8 cellular contexts compared by ENCODE assay signal in genomic region chr11:34585870-34586654, GRCh38. TPM values are rescaled to one million over a fixed set of nuclear protein-coding genes. Genes with fewer than 3 reads are reported as not detected.
DNase-seq lines count a peak whose midpoint lies in the region; ATAC-seq and TF ChIP-seq lines count a peak whose summit lies in the region.

No MANE protein-coding gene starts in this region.

- DNase-seq in NCI-H510A treated with DMSO at 0.1 percent for 48 hours (lab: John Stamatoyannopoulos, UW): peak; percentile 34
- no peak for DNase-seq in NCI-H510A (lab: John Stamatoyannopoulos, UW)
- DNase-seq in HEK293T (ENCODE audit: extremely low spot score): peak; percentile 46
- peak; percentile 28 for DNase-seq in NCI-H1048 (lab: John Stamatoyannopoulos, UW)
- DNase-seq in glutamatergic neuron: no peak
- DNase-seq in sciatic nerve (ENCODE audit: low spot score): no peak
- no peak for DNase-seq in activated CD4-positive, alpha-beta T cell treated with anti-CD3 and anti-CD28 coated beads, Interleukin-2, amount 50 U/mL, for 48 hours

- no peak overlapping the region for H3K4me3 ChIP-seq in WI38 (ENCODE audit: low read depth, low read length)

- no peaks in the 10 kb centered on the region for H3K36me3 Mint-ChIP-seq in glutamatergic neuron (ENCODE audit: unreplicated experiment)

- CTCF ChIA-PET in HEK293T (lab: Yijun Ruan, JAX): interaction anchor here (0.7 to 2.7 kb wide), 5 partner anchors 8 to 313 kb away, joined by 3 to 8 read pairs (median 3); no protein-coding TSS in a partner anchor

- intact Hi-C loops in sciatic nerve (cut with DNase I): loop anchor here (10.0 kb wide), 1 partner anchor 299 kb away; no protein-coding TSS in a partner anchor

- H3K27ac Mint-ChIP-seq in glutamatergic neuron (ENCODE audit: unreplicated experiment): peak overlapping the region; percentile 6

- H3K4me1 Mint-ChIP-seq in glutamatergic neuron (ENCODE audit: low read depth, unreplicated experiment): peaks cover 9% of the 10 kb centered on the region

- H3K27me3 Mint-ChIP-seq in glutamatergic neuron (ENCODE audit: unreplicated experiment): no peaks in the 10 kb centered on the region

- ATAC-seq in sciatic nerve: peak; percentile 82

- no peak overlapping the region for H3K4me3 Mint-ChIP-seq in glutamatergic neuron (ENCODE audit: unreplicated experiment)

- H3K9me3 Mint-ChIP-seq in glutamatergic neuron (ENCODE audit: unreplicated experiment): peaks cover 3% of the 10 kb centered on the region

- TF ChIP-seq CTCF in WI38 (IDR thresholded peaks at IDR 0.05; ENCODE audit: low read depth, low read length) (peak; percentile 6; the same call in 1 of the 2 replicates), glutamatergic neuron (IDR thresholded peaks at IDR 0.05; ENCODE audit: partially characterized antibody, unreplicated experiment) (peak; percentile 75)

- POLR2A ChIA-PET in HEK293T (lab: Yijun Ruan, JAX): no interaction called here

TF ChIP-seq in HEK293T, 16 proteins besides CTCF, POLR2A, EP300 and RAD21:
- TF ChIP-seq NFRKB (IDR thresholded peaks at IDR 0.05) (no peak), BHLHE40 (IDR thresholded peaks at IDR 0.05; ENCODE audit: borderline replicate concordance) (no peak), TARDBP (IDR thresholded peaks at IDR 0.05) (no peak), SP1 (IDR thresholded peaks at IDR 0.05) (no peak), CTBP1 (IDR thresholded peaks at IDR 0.05; ENCODE audit: borderline replicate concordance) (no peak)
TF ChIP-seq in HEK293T: peak in this region for 0.

RNA-seq across cellular contexts. Expression of gene EHF, which starts 34.8 kb away (rescaled TPM):
- total RNA-seq in glutamatergic neuron (ENCODE audit: unreplicated experiment) (not detected), sciatic nerve (0.18 TPM)

Comparison
In these comparisons a context has a peak if more than half of its experiments do, and no peak if none do; other contexts are left out.
1. DNase-seq: peak in NCI-H510A treated with DMSO at 0.1 percent for 48 hours (single experiment), HEK293T (single experiment) and NCI-H1048 (single experiment); none in NCI-H510A (single experiment), glutamatergic neuron (single experiment), sciatic nerve (single experiment) and activated CD4-positive, alpha-beta T cell treated with anti-CD3 and anti-CD28 coated beads, Interleukin-2, amount 50 U/mL, for 48 hours (0 of 2).